Comparison of ENCODE assay signal across 26 cellular contexts in genomic region chr4:54695359-54696149, GRCh38. TPM values are rescaled to one million over a fixed set of nuclear protein-coding genes. Genes with fewer than 3 reads are reported as not detected.
"Had no signal": no experiment of that assay in that cellular context is flagged by ENCODE, and none has a peak within 500 bp of the region (broad histone marks: within the 10 kb centered on the region; RNA-seq: fewer than 3 reads in every experiment).

No MANE protein-coding gene starts in this region.

- H3K9me3 ChIP-seq: adrenal gland, ascending aorta, esophagus muscularis mucosa, upper lobe of right lung had no signal

- DNase-seq: activated CD4-positive, alpha-beta T cell treated with anti-CD3 and anti-CD28 coated beads for 4 hours; activated CD4-positive, alpha-beta T cell treated with anti-CD3 and anti-CD28 coated beads, Interleukin-2, amount 50 U/mL, for 48 hours; activated CD4-positive, CD25-positive, alpha-beta regulatory T cell; activated CD8-positive, alpha-beta memory T cell treated with anti-CD3 and anti-CD28 coated beads, Interleukin-2, amount 50 U/mL, for 48 hours; activated naive CD4-positive, alpha-beta T cell; activated T-cell treated with anti-CD3 and anti-CD28 coated beads, Interleukin-2, amount 50 U/mL, for 4 hours; adrenal gland; brain microvascular endothelial cell; effector memory CD8-positive, alpha-beta T cell; immature natural killer cell; mammary epithelial cell; naive thymus-derived CD8-positive, alpha-beta T cell; stimulated activated CD4-positive, alpha-beta T cell treated with anti-CD3 and anti-CD28 coated beads, Interleukin-4, amount 100 ng/mL, for 24 hours; stimulated activated naive CD4-positive, alpha-beta T cell treated with Interleukin-2 at 50 U/mL for 16 hours; T1000; upper lobe of right lung had no signal

- H3K36me3 Mint-ChIP-seq: activated naive CD8-positive, alpha-beta T cell; naive thymus-derived CD8-positive, alpha-beta T cell had no signal

- H3K9me3 Mint-ChIP-seq: activated T-cell treated with anti-CD3 and anti-CD28 coated beads, Interleukin-2, amount 50 U/mL, for 4 hours; activated T-helper 2 cell treated with anti-CD3 and anti-CD28 coated beads, Interferon-gamma antibody, Interleukin-2, Interleukin-4, amounts not matched to agents 10 μg/mL and 5 μg/mL and 100 μg/mL, durations not matched to agents 14 hours and 24 hours and 36 hours; effector memory CD8-positive, alpha-beta T cell; mesothelial cell of epicardium; naive thymus-derived CD8-positive, alpha-beta T cell; T-helper 1 cell treated with Interleukin-12 subunit alpha and Interleukin-12 subunit beta and Interleukin-4 antibody, amounts not matched to agents 30 μg/mL and 1 μg/mL, for 36 hours had no signal

- H3K36me3 ChIP-seq: adrenal gland, ascending aorta, esophagus muscularis mucosa, upper lobe of right lung had no signal

- H2AFZ ChIP-seq: hepatocyte had no signal

- FAIRE-seq: colon, endothelial cell of umbilical vein had no signal

- H3K4me3 ChIP-seq: adrenal gland, ascending aorta, esophagus muscularis mucosa, hepatocyte, upper lobe of right lung had no signal

- H3K4me3 Mint-ChIP-seq: activated naive CD8-positive, alpha-beta T cell; activated T-cell treated with anti-CD3 and anti-CD28 coated beads, Interleukin-2, amount 50 U/mL, for 4 hours; central memory CD8-positive, alpha-beta T cell; effector memory CD8-positive, alpha-beta T cell; immature natural killer cell; mesothelial cell of epicardium; naive thymus-derived CD8-positive, alpha-beta T cell; T-helper 1 cell treated with Interleukin-12 subunit alpha and Interleukin-12 subunit beta and Interleukin-4 antibody, amounts not matched to agents 30 μg/mL and 1 μg/mL, for 36 hours had no signal

- H3K4me1 ChIP-seq: adrenal gland, ascending aorta, esophagus muscularis mucosa, upper lobe of right lung had no signal

- H3K27me3 ChIP-seq: adrenal gland, ascending aorta, brain microvascular endothelial cell, esophagus muscularis mucosa, hepatocyte, upper lobe of right lung had no signal

- H3K27ac ChIP-seq: adrenal gland, ascending aorta, brain microvascular endothelial cell, esophagus muscularis mucosa, hepatocyte, upper lobe of right lung had no signal

- H3K4me1 Mint-ChIP-seq: central memory CD8-positive, alpha-beta T cell; immature natural killer cell; mesothelial cell of epicardium had no signal

- H3K27me3 Mint-ChIP-seq: central memory CD8-positive, alpha-beta T cell; effector memory CD8-positive, alpha-beta T cell had no signal

- H3K27ac Mint-ChIP-seq: activated naive CD8-positive, alpha-beta T cell; activated T-helper 2 cell treated with anti-CD3 and anti-CD28 coated beads, Interferon-gamma antibody, Interleukin-2, Interleukin-4, amounts not matched to agents 10 μg/mL and 5 μg/mL and 100 μg/mL, durations not matched to agents 14 hours and 24 hours and 36 hours; effector memory CD8-positive, alpha-beta T cell; immature natural killer cell; mesothelial cell of epicardium; naive thymus-derived CD8-positive, alpha-beta T cell; T-helper 1 cell treated with Interleukin-12 subunit alpha and Interleukin-12 subunit beta and Interleukin-4 antibody, amounts not matched to agents 30 μg/mL and 1 μg/mL, for 36 hours had no signal

- H3K79me2 ChIP-seq: hepatocyte had no signal

RNA-seq across cellular contexts. Expression of gene KIT, which starts 37.8 kb away (rescaled TPM):
- total RNA-seq: ascending aorta had no signal
- polyA plus RNA-seq: mammary epithelial cell; naive thymus-derived CD8-positive, alpha-beta T cell had no signal
